8 cellular contexts compared by ENCODE assay signal in genomic region chr1:203038891-203039608, GRCh38. TPM values are rescaled to one million over a fixed set of nuclear protein-coding genes. Genes with fewer than 3 reads are reported as not detected.
DNase-seq lines count a peak whose midpoint lies in the region; ATAC-seq lines count a peak whose summit lies in the region.

No MANE protein-coding gene starts in this region.

- CTCF ChIA-PET in CD4-positive, alpha-beta memory T cell (lab: Charles Lee; ENCODE audit: partially characterized antibody), result interaction anchor here (0.6 to 5.8 kb wide), 29 partner anchors 9 to 1324 kb away, joined by 3 to 89 read pairs (median 4); partner anchors contain the start of gene PPFIA4

- no peak overlapping the region for H3K4me3 Mint-ChIP-seq in CD4-positive, alpha-beta memory T cell

- no peak for ATAC-seq in GM21360 (IDR thresholded peaks at IDR 0.05; ENCODE audit: unreplicated experiment)

- intact Hi-C loops in CD4-positive, alpha-beta memory T cell (cut with micrococcal nuclease), result loop anchor here (1.0 kb wide), 2 partner anchors 133 to 230 kb away; no protein-coding TSS in a partner anchor

- DNase-seq in CD4-positive, alpha-beta memory T cell, result peak; percentile 50 to 55 (median 54)
- DNase-seq in HCEC 1CT, result peak; percentile 58
- DNase-seq in NCI-H446 treated with DMSO at 0.1 percent for 48 hours (lab: John Stamatoyannopoulos, UW), result peak; percentile 21
- peak; percentile 31 to 58 for DNase-seq in activated CD4-positive, alpha-beta T cell treated with anti-CD3 and anti-CD28 coated beads, Interleukin-2, amount 50 U/mL, for 24 hours (ENCODE audit: low read depth in 1 of 2, low spot score in 1 of 2)
- peak; percentile 35 to 66 for DNase-seq in dermis microvascular lymphatic vessel endothelial cell (ENCODE audit: low read depth in 2 of 2)
- DNase-seq in lung microvascular endothelial cell (ENCODE audit: low read depth in 2 of 2), result peak; percentile 66 to 75
- DNase-seq in stimulated activated CD8-positive, alpha-beta memory T cell treated with anti-CD3 and anti-CD28 coated beads, Interleukin-15, amount 100 ng/mL, for 24 hours (ENCODE audit: low read depth), result peak; percentile 19

- POLR2A ChIA-PET in CD4-positive, alpha-beta memory T cell (lab: Charles Lee; ENCODE audit: partially characterized antibody), result interaction anchor here (0.9 to 1.3 kb wide), 2 partner anchors 228 to 230 kb away, joined by 3 to 5 read pairs; no protein-coding TSS in a partner anchor

- no peak overlapping the region for H3K4me3 ChIP-seq in CD4-positive, alpha-beta memory T cell (ENCODE audit: low read length in 2 of 2)

- H3K9me3 Mint-ChIP-seq in CD4-positive, alpha-beta memory T cell, result no peaks in the 10 kb centered on the region

- no peaks in the 10 kb centered on the region for H3K36me3 Mint-ChIP-seq in CD4-positive, alpha-beta memory T cell

- peaks cover 3 to 8% of the 10 kb centered on the region in 2 donors for H3K27me3 Mint-ChIP-seq in CD4-positive, alpha-beta memory T cell

- H3K27ac ChIP-seq in CD4-positive, alpha-beta memory T cell (ENCODE audit: low read depth, low read length), result no peak overlapping the region

- H3K4me1 Mint-ChIP-seq in CD4-positive, alpha-beta memory T cell, result peaks cover 2 to 6% (median 4%) of the 10 kb centered on the region in 4 donors

- H3K27ac Mint-ChIP-seq in CD4-positive, alpha-beta memory T cell, result no peak overlapping the region

- no peaks in the 10 kb centered on the region for H3K9me3 ChIP-seq in CD4-positive, alpha-beta memory T cell (ENCODE audit: control insufficient read depth in 1 of 2, low read length in 2 of 2)

- H3K36me3 ChIP-seq in CD4-positive, alpha-beta memory T cell (ENCODE audit: insufficient read depth, low read length), result no peaks in the 10 kb centered on the region

- no peaks in the 10 kb centered on the region for H3K4me1 ChIP-seq in CD4-positive, alpha-beta memory T cell (ENCODE audit: insufficient read depth, low read length)

- H3K27me3 ChIP-seq in CD4-positive, alpha-beta memory T cell (ENCODE audit: insufficient read depth, low read length), result no peaks in the 10 kb centered on the region

RNA-seq across cellular contexts. Expression of gene PPFIA4, which starts 12.8 kb away (rescaled TPM):
- 1 to 10 TPM; 1.4 to 1.5 TPM for total RNA-seq in CD4-positive, alpha-beta memory T cell
- polyA plus RNA-seq in CD4-positive, alpha-beta memory T cell, result not detected
- total RNA-seq in dermis microvascular lymphatic vessel endothelial cell, result 0.13 TPM in 2 replicates
- under 0.01 TPM in 2 replicates for total RNA-seq in lung microvascular endothelial cell

RNA-seq across cellular contexts. Expression of gene TMEM183A, which starts 31.9 kb away (rescaled TPM):
- total RNA-seq in CD4-positive, alpha-beta memory T cell, result 10 to 100 TPM; 69.3 to 70.3 TPM
- 10 to 100 TPM; 53.9 to 71.2 TPM for polyA plus RNA-seq in CD4-positive, alpha-beta memory T cell
- 69.3 and 73.2 TPM in 2 replicates for total RNA-seq in dermis microvascular lymphatic vessel endothelial cell
- total RNA-seq in lung microvascular endothelial cell, result 62.3 and 70.0 TPM in 2 replicates

RNA-seq across cellular contexts. Expression of gene MYOG, which starts 46.8 kb away (rescaled TPM):
- total RNA-seq in CD4-positive, alpha-beta memory T cell, result not detected
- not detected for polyA plus RNA-seq in CD4-positive, alpha-beta memory T cell
- total RNA-seq in dermis microvascular lymphatic vessel endothelial cell (not detected in 2 replicates), lung microvascular endothelial cell (not detected in 2 replicates)

Comparison
In these comparisons a context has a peak if more than half of its experiments do, and no peak if none do; other contexts are left out.
1. DNase-seq: peak in every context shown above with its lines; median percentile 70 in lung microvascular endothelial cell; 58 in HCEC 1CT; 54 in CD4-positive, alpha-beta memory T cell; 50 in dermis microvascular lymphatic vessel endothelial cell; 44 in activated CD4-positive, alpha-beta T cell treated with anti-CD3 and anti-CD28 coated beads, Interleukin-2, amount 50 U/mL, for 24 hours; 21 in NCI-H446 treated with DMSO at 0.1 percent for 48 hours; 19 in stimulated activated CD8-positive, alpha-beta memory T cell treated with anti-CD3 and anti-CD28 coated beads, Interleukin-15, amount 100 ng/mL, for 24 hours.